19 cellular contexts compared by ENCODE assay signal in genomic region chr14:78593949-78594348, GRCh38.
"Had no signal": no experiment of that assay in that cellular context is flagged by ENCODE, and none has a peak within 500 bp of the region (broad histone marks: within the 10 kb centered on the region; RNA-seq: fewer than 3 reads in every experiment).

No MANE protein-coding gene starts in this region.

- H3K27ac ChIP-seq: gastrocnemius medialis, pancreas had no signal

- ATAC-seq: activated CD8-positive, alpha-beta T cell treated with anti-CD3 and anti-CD28 coated beads, Interleukin-2, amount 10 ng/mL, durations not matched to agents 7 days and 5 days; activated naive CD4-positive, alpha-beta T cell treated with anti-CD3 and anti-CD28 coated beads, Interleukin-2, amount 50 U/mL, for 72 hours; pancreas; stimulated activated effector memory CD8-positive, alpha-beta T cell treated with anti-CD3 and anti-CD28 coated beads, Interleukin-12 subunit alpha, Interleukin-12 subunit beta, amount 100 ng/mL, for 72 hours; T-helper 17 cell; WTC11 had no signal

- H3K4me3 ChIP-seq: gastrocnemius medialis, lung, pancreas had no signal

- H3K9me3 ChIP-seq: gastrocnemius medialis, pancreas had no signal

- H3K27me3 ChIP-seq: gastrocnemius medialis, pancreas had no signal

- H3K36me3 ChIP-seq: gastrocnemius medialis, pancreas had no signal

- FAIRE-seq: islet of Langerhans, pancreas, urothelium cell line had no signal

- H3K4me1 ChIP-seq: gastrocnemius medialis, pancreas had no signal

- DNase-seq: activated CD4-positive, alpha-beta T cell treated with anti-CD3 and anti-CD28 coated beads for 48 hours; activated CD8-positive, alpha-beta memory T cell treated with anti-CD3 and anti-CD28 coated beads, Interleukin-2, amount 50 U/mL, for 4 hours; activated CD8-positive, alpha-beta T cell treated with anti-CD3 and anti-CD28 coated beads, Interleukin-2, amount 10 ng/mL, durations not matched to agents 7 days and 5 days; activated effector memory CD4-positive, alpha-beta T cell treated with anti-CD3 and anti-CD28 coated beads, Interleukin-2, amount 50 U/mL, for 16 hours; activated T-cell treated with anti-CD3 and anti-CD28 coated beads, Interleukin-2, amount 50 U/mL, for 48 hours; amniotic stem cell; dermis blood vessel endothelial cell; midbrain; retina; stimulated activated CD4-positive, alpha-beta T cell treated with anti-CD3 and anti-CD28 coated beads, Interleukin-12 subunit alpha, Interleukin-12 subunit beta, amount 100 ng/mL, for 4 hours; T-helper 17 cell had no signal
